In genomic region chr5:19047277-19047676, GRCh38 we compare ENCODE assay signal across 24 cellular contexts.
"Had no signal": no experiment of that assay in that cellular context is flagged by ENCODE, and none has a peak within 500 bp of the region (broad histone marks: within the 10 kb centered on the region; RNA-seq: fewer than 3 reads in every experiment).

No MANE protein-coding gene starts in this region.

- H3K36me3 ChIP-seq: ascending aorta, breast epithelium, heart left ventricle, left ventricle myocardium inferior, prostate gland, tibial nerve had no signal

- H3K4me1 Mint-ChIP-seq: activated naive CD4-positive, alpha-beta T cell treated with anti-CD3 and anti-CD28 coated beads, Interleukin-2, amount 10 ng/mL, durations not matched to agents 7 days and 5 days; naive thymus-derived CD4-positive, alpha-beta T cell had no signal

- H3K27ac Mint-ChIP-seq: activated naive CD4-positive, alpha-beta T cell treated with anti-CD3 and anti-CD28 coated beads, Interleukin-2, amount 10 ng/mL, durations not matched to agents 7 days and 5 days; effector memory CD8-positive, alpha-beta T cell; naive thymus-derived CD4-positive, alpha-beta T cell had no signal

- DNase-seq: activated CD4-positive, alpha-beta T cell treated with anti-CD3 and anti-CD28 coated beads, Interleukin-2, amount 50 U/mL, for 48 hours; activated naive CD4-positive, alpha-beta T cell treated with anti-CD3 and anti-CD28 coated beads, Interleukin-2, amount 10 ng/mL, durations not matched to agents 7 days and 5 days; activated T-cell treated with anti-CD3 and anti-CD28 coated beads, Interleukin-2, amount 50 U/mL, for 1 hour; cerebellar nuclear complex; dermis blood vessel endothelial cell; effector memory CD8-positive, alpha-beta T cell; foreskin melanocyte; heart left ventricle; left ventricle myocardium inferior; mucosa of descending colon; naive thymus-derived CD4-positive, alpha-beta T cell; nucleus accumbens; right cardiac atrium; stimulated activated CD4-positive, alpha-beta T cell treated with anti-CD3 and anti-CD28 coated beads, Interleukin-15, amount 100 ng/mL, for 24 hours; stimulated activated CD4-positive, alpha-beta T cell treated with anti-CD3 and anti-CD28 coated beads, Interleukin-4, amount 100 ng/mL, for 24 hours; stimulated activated naive CD4-positive, alpha-beta T cell; T1000 had no signal

- H3K4me3 Mint-ChIP-seq: activated naive CD4-positive, alpha-beta T cell treated with anti-CD3 and anti-CD28 coated beads, Interleukin-2, amount 10 ng/mL, durations not matched to agents 7 days and 5 days; effector memory CD8-positive, alpha-beta T cell; naive thymus-derived CD4-positive, alpha-beta T cell had no signal

- H3K27me3 Mint-ChIP-seq: activated naive CD4-positive, alpha-beta T cell treated with anti-CD3 and anti-CD28 coated beads, Interleukin-2, amount 10 ng/mL, durations not matched to agents 7 days and 5 days; effector memory CD8-positive, alpha-beta T cell; naive thymus-derived CD4-positive, alpha-beta T cell had no signal

- ATAC-seq: effector memory CD8-positive, alpha-beta T cell; heart left ventricle; mucosa of descending colon; naive thymus-derived CD4-positive, alpha-beta T cell; right cardiac atrium had no signal

- H3K9me3 ChIP-seq: ascending aorta, breast epithelium, mucosa of descending colon, prostate gland had no signal

- H3K27me3 ChIP-seq: ascending aorta, breast epithelium, heart left ventricle, tibial nerve had no signal

- H3K4me1 ChIP-seq: ascending aorta, heart left ventricle, left ventricle myocardium inferior, prostate gland, tibial nerve had no signal

- H3K36me3 Mint-ChIP-seq: activated naive CD4-positive, alpha-beta T cell treated with anti-CD3 and anti-CD28 coated beads, Interleukin-2, amount 10 ng/mL, durations not matched to agents 7 days and 5 days; naive thymus-derived CD4-positive, alpha-beta T cell had no signal

- H3K4me3 ChIP-seq: ascending aorta, breast epithelium, heart left ventricle, left ventricle myocardium inferior, mucosa of descending colon, prostate gland, skin epidermis, tibial nerve had no signal

- H3K27ac ChIP-seq: ascending aorta, breast epithelium, epithelial cell of prostate, heart left ventricle, left ventricle myocardium inferior, prostate gland, skin epidermis, tibial nerve, VCaP had no signal
